In genomic region chr2:149573760-149574159, GRCh38 we compare ENCODE assay signal across 11 cellular contexts. TPM values are rescaled to one million over a fixed set of nuclear protein-coding genes. Genes with fewer than 3 reads are reported as not detected.
DNase-seq lines count a peak whose midpoint lies in the region; ATAC-seq, FAIRE-seq and TF ChIP-seq lines count a peak whose summit lies in the region.
"Had no signal": no experiment of that assay in that cellular context is flagged by ENCODE, and none has a peak within 500 bp of the region (broad histone marks: within the 10 kb centered on the region; RNA-seq: fewer than 3 reads in every experiment).

No MANE protein-coding gene starts in this region.

- no peaks in the 10 kb centered on the region for H3K9me3 ChIP-seq in CD4-positive, CD25-positive, alpha-beta regulatory T cell (ENCODE audit: control insufficient read depth in 2 of 2, low read length in 2 of 2)
- H3K9me3 ChIP-seq in neural cell (ENCODE audit: low read length): no peaks in the 10 kb centered on the region

- peaks cover 21 to 38% (median 29%) of the 10 kb centered on the region in 4 donors for H3K4me1 Mint-ChIP-seq in CD4-positive, CD25-positive, alpha-beta regulatory T cell

- H2AFZ ChIP-seq in neural cell (ENCODE audit: low read depth, low read length): no peak overlapping the region

- no peak for FAIRE-seq in bronchial epithelial cell (lab: Jason Lieb, UNC)

- no peak overlapping the region for H3K4me3 ChIP-seq in CD4-positive, CD25-positive, alpha-beta regulatory T cell (ENCODE audit: low read depth, low read length)
- H3K4me3 ChIP-seq in bronchial epithelial cell (ENCODE audit: low read depth, low read length): no peak overlapping the region
- no peak overlapping the region for H3K4me3 ChIP-seq in neural cell (ENCODE audit: low read length)

- H3K27ac ChIP-seq in CD4-positive, CD25-positive, alpha-beta regulatory T cell (ENCODE audit: insufficient read depth, low read length, poor library complexity, severe bottlenecking): peak overlapping the region; percentile 23
- H3K27ac ChIP-seq in neural cell (ENCODE audit: low read length): no peak overlapping the region

- H3K27me3 ChIP-seq in CD4-positive, CD25-positive, alpha-beta regulatory T cell (ENCODE audit: control insufficient read depth, insufficient read depth, low read length): no peaks in the 10 kb centered on the region
- H3K27me3 ChIP-seq in bronchial epithelial cell (ENCODE audit: control insufficient read depth, insufficient read depth, low read length): no peaks in the 10 kb centered on the region
- H3K27me3 ChIP-seq in neural cell (ENCODE audit: insufficient read depth, low read depth, low read length): no peaks in the 10 kb centered on the region

- H3K9me2 ChIP-seq in neural cell (ENCODE audit: insufficient read depth, low read length): no peaks in the 10 kb centered on the region

- peak; percentile 62 for TF ChIP-seq RAD21 in neural cell (conservative IDR thresholded peaks at IDR 0.05)

- H4K20me1 ChIP-seq in neural cell (ENCODE audit: insufficient read depth): no peaks in the 10 kb centered on the region

- H3K4me3 Mint-ChIP-seq in CD4-positive, CD25-positive, alpha-beta regulatory T cell: no peak overlapping the region

- H3K4me2 ChIP-seq in neural cell (ENCODE audit: low read length): no peak overlapping the region

- no peaks in the 10 kb centered on the region for H3K27me3 Mint-ChIP-seq in CD4-positive, CD25-positive, alpha-beta regulatory T cell

- peak; percentile 45 for TF ChIP-seq CTCF in LNCAP (IDR thresholded peaks at IDR 0.05)
- TF ChIP-seq CTCF in bronchial epithelial cell (IDR thresholded peaks at IDR 0.05; ENCODE audit: insufficient read depth, low read length, severe bottlenecking): peak; percentile 6
- TF ChIP-seq CTCF in neural cell (IDR thresholded peaks at IDR 0.05; ENCODE audit: poor library complexity, severe bottlenecking): peak; percentile 56

- H3K36me3 Mint-ChIP-seq in CD4-positive, CD25-positive, alpha-beta regulatory T cell: peaks cover 37% of the 10 kb centered on the region

- H3K79me2 ChIP-seq in neural cell (replicated peaks; ENCODE audit: insufficient read depth, low read length): peaks cover 8% of the 10 kb centered on the region

- peaks cover 91% of the 10 kb centered on the region for H3K36me3 ChIP-seq in CD4-positive, CD25-positive, alpha-beta regulatory T cell (ENCODE audit: control insufficient read depth, insufficient read depth, low read length)
- H3K36me3 ChIP-seq in bronchial epithelial cell (ENCODE audit: control insufficient read depth, insufficient read depth, low read length) (peaks cover 7% of the 10 kb centered on the region), neural cell (ENCODE audit: insufficient read depth, low read length) (peaks cover 22% of the 10 kb centered on the region)

- no peak overlapping the region for H3K9ac ChIP-seq in neural cell (ENCODE audit: low read length)

- H3K27ac Mint-ChIP-seq in CD4-positive, CD25-positive, alpha-beta regulatory T cell: no peak overlapping the region

- no peak for ATAC-seq in CD4-positive, CD25-positive, alpha-beta regulatory T cell (ENCODE audit: low read depth in 2 of 2)
- no peak for ATAC-seq in HG03521 (IDR thresholded peaks at IDR 0.05; ENCODE audit: unreplicated experiment)

- TF ChIP-seq EP300 in neural cell (conservative IDR thresholded peaks at IDR 0.05; ENCODE audit: poor library complexity, severe bottlenecking): no peak

- H3K4me1 ChIP-seq in CD4-positive, CD25-positive, alpha-beta regulatory T cell (ENCODE audit: control insufficient read depth, insufficient read depth, low read length, poor library complexity, severe bottlenecking): no peaks in the 10 kb centered on the region

- H3K9me3 Mint-ChIP-seq in CD4-positive, CD25-positive, alpha-beta regulatory T cell: no peaks in the 10 kb centered on the region

- no peak for DNase-seq in CD4-positive, CD25-positive, alpha-beta regulatory T cell
- DNase-seq in bronchial epithelial cell (ENCODE audit: low read depth) (no peak), 8988T (no peak), NCI-H1694 treated with DMSO at 0.1 percent for 48 hours (lab: John Stamatoyannopoulos, UW) (no peak), NCI-H2081 treated with DMSO at 0.1 percent for 48 hours (lab: John Stamatoyannopoulos, UW) (no peak)
- DNase-seq: activated CD4-positive, alpha-beta T cell treated with anti-CD3 and anti-CD28 coated beads for 48 hours; amniotic stem cell; retina had no signal

- H3F3A ChIP-seq in neural cell (ENCODE audit: insufficient read depth, low read length, poor library complexity, severe bottlenecking): no peaks in the 10 kb centered on the region

TF ChIP-seq in neural cell, 6 proteins besides CTCF, POLR2A, EP300 and RAD21:
- TF ChIP-seq SMC3 (conservative IDR thresholded peaks at IDR 0.05; ENCODE audit: poor library complexity) (peak; percentile 61), REST (IDR thresholded peaks at IDR 0.05; ENCODE audit: borderline replicate concordance) (no peak)
TF ChIP-seq in neural cell: peak in this region for 1.

RNA-seq across cellular contexts. Expression of gene MMADHC, which starts 13.8 kb away (rescaled TPM):
- 72.5 TPM for total RNA-seq in CD4-positive, CD25-positive, alpha-beta regulatory T cell
- 100 to 1,000 TPM; 139 to 200 (median 174) TPM for polyA plus RNA-seq in CD4-positive, CD25-positive, alpha-beta regulatory T cell
- total RNA-seq in bronchial epithelial cell: 155 and 195 TPM in 2 replicates
- polyA plus RNA-seq in neural cell: 221 and 250 TPM in 2 replicates
- polyA minus RNA-seq in neural cell: 174 and 180 TPM in 2 replicates

Comparison
In these comparisons a context has a peak if more than half of its experiments do, and no peak if none do; other contexts are left out.
1. CTCF ChIP-seq: peak in every context shown above with its lines; median percentile 56 in neural cell; 45 in LNCAP; 6 in bronchial epithelial cell.